ENCODE assay signal across 19 cellular contexts in genomic region chr3:99355465-99355864, GRCh38.
"Had no signal": no experiment of that assay in that cellular context is flagged by ENCODE, and none has a peak within 500 bp of the region (broad histone marks: within the 10 kb centered on the region; RNA-seq: fewer than 3 reads in every experiment).

No MANE protein-coding gene starts in this region.

- H3K4me3 Mint-ChIP-seq: central memory CD8-positive, alpha-beta T cell; nephron; T-helper 1 cell treated with Interleukin-12 subunit alpha and Interleukin-12 subunit beta and Interleukin-4 antibody, amounts not matched to agents 30 μg/mL and 1 μg/mL, for 36 hours had no signal

- H3K27ac ChIP-seq: adrenal gland, esophagus squamous epithelium, foreskin keratinocyte, right lobe of liver, spleen, suprapubic skin, upper lobe of left lung had no signal

- H3K9me3 Mint-ChIP-seq: nephron; T-helper 1 cell treated with Interleukin-12 subunit alpha and Interleukin-12 subunit beta and Interleukin-4 antibody, amounts not matched to agents 30 μg/mL and 1 μg/mL, for 36 hours had no signal

- H3K9me3 ChIP-seq: adrenal gland, esophagus squamous epithelium, right lobe of liver, spleen, suprapubic skin, upper lobe of left lung had no signal

- H3K36me3 ChIP-seq: adrenal gland, esophagus squamous epithelium, right lobe of liver, spleen, suprapubic skin, upper lobe of left lung had no signal

- H3K27me3 ChIP-seq: adrenal gland, esophagus squamous epithelium, right lobe of liver, spleen, suprapubic skin, upper lobe of left lung had no signal

- H3K27ac Mint-ChIP-seq: progenitor cell of endocrine pancreas; T-helper 1 cell treated with Interleukin-12 subunit alpha and Interleukin-12 subunit beta and Interleukin-4 antibody, amounts not matched to agents 30 μg/mL and 1 μg/mL, for 36 hours had no signal

- H3K4me3 ChIP-seq: adrenal gland, esophagus squamous epithelium, right lobe of liver, spleen, suprapubic skin, upper lobe of left lung had no signal

- H3K4me1 Mint-ChIP-seq: central memory CD8-positive, alpha-beta T cell had no signal

- H3K4me1 ChIP-seq: adrenal gland, esophagus squamous epithelium, foreskin keratinocyte, right lobe of liver, spleen, suprapubic skin, upper lobe of left lung had no signal

- DNase-seq: activated CD4-positive, alpha-beta T cell treated with anti-CD3 and anti-CD28 coated beads, Interleukin-2, amount 50 U/mL, for 1 hour; activated naive CD4-positive, alpha-beta T cell treated with anti-CD3 and anti-CD28 coated beads, Interleukin-2, amount 50 U/mL, for 16 hours; activated T-cell treated with anti-CD3 and anti-CD28 coated beads, Interleukin-2, amount 50 U/mL, for 1 hour; adrenal gland; esophagus squamous epithelium; foreskin keratinocyte; head of caudate nucleus; mammary epithelial cell; occipital lobe; right lobe of liver; spleen; stimulated activated CD4-positive, alpha-beta T cell treated with anti-CD3 and anti-CD28 coated beads, Interleukin-2, amount 100 ng/mL, for 24 hours; stimulated activated naive CD4-positive, alpha-beta T cell treated with Interleukin-2 at 50 U/mL for 16 hours; upper lobe of left lung had no signal

- H3K27me3 Mint-ChIP-seq: central memory CD8-positive, alpha-beta T cell; progenitor cell of endocrine pancreas had no signal
